1 cellular context compared by ENCODE assay signal in genomic region chr14:73458219-73458976, GRCh38.
TF ChIP-seq lines count a peak whose summit lies in the region.

TSS of gene NUMB (minus strand) at chr14:73458546. CDS start at chr14:73355751, 102,795 bp downstream.

TF ChIP-seq in K562, 482 proteins besides CTCF, POLR2A, EP300 and RAD21 (continued from another document and continues in another):
- TF ChIP-seq E4F1 (CRISPR knock-in tag; IDR thresholded peaks at IDR 0.05; ENCODE audit: borderline replicate concordance) (no peak), POU5F1 (IDR thresholded peaks at IDR 0.05; ENCODE audit: borderline replicate concordance, low read depth, low read length, partially characterized antibody) (no peak), STAT6 (CRISPR knock-in tag; IDR thresholded peaks at IDR 0.05) (no peak), BCLAF1 (IDR thresholded peaks at IDR 0.05; ENCODE audit: borderline replicate concordance in 1 of 2, control insufficient read depth in 1 of 2, low read depth in 2 of 2, low read length in 1 of 2) (no peak), ZNF316 (IDR thresholded peaks at IDR 0.05) (no peak), THRAP3 (IDR thresholded peaks at IDR 0.05; ENCODE audit: borderline replicate concordance) (no peak), ZNF3 (CRISPR knock-in tag; IDR thresholded peaks at IDR 0.05) (no peak), ZNF224 (CRISPR knock-in tag; IDR thresholded peaks at IDR 0.05) (no peak), GTF2F1 (IDR thresholded peaks at IDR 0.05; ENCODE audit: low read depth, low read length) (no peak), ZKSCAN1 (IDR thresholded peaks at IDR 0.05; ENCODE audit: low read depth, low read length) (no peak), MCM3 (IDR thresholded peaks at IDR 0.05) (no peak), PRPF4 (IDR thresholded peaks at IDR 0.05; ENCODE audit: insufficient read depth, low read depth, low read length, poor library complexity, severe bottlenecking) (no peak), HINFP (tag; conservative IDR thresholded peaks at IDR 0.05; ENCODE audit: low read depth) (no peak), ZNF197 (CRISPR knock-in tag; IDR thresholded peaks at IDR 0.05; ENCODE audit: low read depth) (no peak), ZMIZ1 (IDR thresholded peaks at IDR 0.05; ENCODE audit: low read depth in 2 of 2, low read length in 2 of 2) (no peak), SETDB1 (IDR thresholded peaks at IDR 0.05; ENCODE audit: low read length) (no peak), ZSCAN32 (CRISPR knock-in tag; IDR thresholded peaks at IDR 0.05) (no peak), ZNF212 (CRISPR knock-in tag; IDR thresholded peaks at IDR 0.05) (no peak), BDP1 (IDR thresholded peaks at IDR 0.05; ENCODE audit: insufficient read depth, insufficient read length) (no peak), ETV1 (tag; conservative IDR thresholded peaks at IDR 0.05; ENCODE audit: low read depth) (no peak), SRSF1 (IDR thresholded peaks at IDR 0.05; ENCODE audit: low read depth, low read length) (no peak), MBD2 (IDR thresholded peaks at IDR 0.05; ENCODE audit: borderline replicate concordance, low read depth) (peak; percentile 95), SLC30A9 (CRISPR knock-in tag; IDR thresholded peaks at IDR 0.05) (no peak), ZNF133 (CRISPR knock-in tag; IDR thresholded peaks at IDR 0.05) (no peak), SMC3 (conservative IDR thresholded peaks at IDR 0.05; ENCODE audit: insufficient read depth, low read depth, low read length) (no peak), NCOA2 (IDR thresholded peaks at IDR 0.05; ENCODE audit: partially characterized antibody in 2 of 2) (no peak), ZBTB26 (CRISPR knock-in tag; IDR thresholded peaks at IDR 0.05) (no peak), ELF1 (tag; IDR thresholded peaks at IDR 0.05) (no peak), ZEB2 (IDR thresholded peaks at IDR 0.05) (no peak), AFF4 (CRISPR knock-in tag; IDR thresholded peaks at IDR 0.05) (0 out of 2 replicates have a peak, but pooled peaks have one; percentile 51), CGGBP1 (CRISPR knock-in tag; IDR thresholded peaks at IDR 0.05) (0 out of 2 replicates have a peak, but pooled peaks have one; percentile 32), DMBX1 (CRISPR knock-in tag; IDR thresholded peaks at IDR 0.05; ENCODE audit: borderline replicate concordance) (no peak)
